In the genomic region with DNA sequence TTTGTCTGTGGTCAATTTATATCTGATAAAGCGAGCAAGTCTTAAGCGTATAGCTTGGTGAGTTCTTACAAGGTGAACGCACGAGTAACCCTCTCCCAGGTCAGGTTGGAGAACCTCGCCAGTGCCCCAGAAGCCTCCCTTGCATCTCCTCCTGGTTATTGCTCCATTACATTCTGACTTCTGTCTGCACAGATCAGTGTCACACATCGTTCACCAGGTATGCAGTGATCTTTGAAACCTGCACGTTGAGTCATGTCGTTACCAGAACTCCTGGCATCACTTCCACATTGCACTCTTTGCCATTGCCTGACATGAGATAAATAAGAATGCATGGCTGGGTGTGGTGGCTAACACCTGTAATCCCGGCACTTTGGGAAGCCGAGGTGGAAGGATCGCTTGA, we compare ENCODE assay signal across 1 cellular context.
TF ChIP-seq lines count a peak whose summit lies in the region.

No MANE protein-coding gene starts in this region.

TF ChIP-seq in HepG2, 621 proteins besides CTCF, POLR2A, EP300 and RAD21:
- TF ChIP-seq, protein P1, sequence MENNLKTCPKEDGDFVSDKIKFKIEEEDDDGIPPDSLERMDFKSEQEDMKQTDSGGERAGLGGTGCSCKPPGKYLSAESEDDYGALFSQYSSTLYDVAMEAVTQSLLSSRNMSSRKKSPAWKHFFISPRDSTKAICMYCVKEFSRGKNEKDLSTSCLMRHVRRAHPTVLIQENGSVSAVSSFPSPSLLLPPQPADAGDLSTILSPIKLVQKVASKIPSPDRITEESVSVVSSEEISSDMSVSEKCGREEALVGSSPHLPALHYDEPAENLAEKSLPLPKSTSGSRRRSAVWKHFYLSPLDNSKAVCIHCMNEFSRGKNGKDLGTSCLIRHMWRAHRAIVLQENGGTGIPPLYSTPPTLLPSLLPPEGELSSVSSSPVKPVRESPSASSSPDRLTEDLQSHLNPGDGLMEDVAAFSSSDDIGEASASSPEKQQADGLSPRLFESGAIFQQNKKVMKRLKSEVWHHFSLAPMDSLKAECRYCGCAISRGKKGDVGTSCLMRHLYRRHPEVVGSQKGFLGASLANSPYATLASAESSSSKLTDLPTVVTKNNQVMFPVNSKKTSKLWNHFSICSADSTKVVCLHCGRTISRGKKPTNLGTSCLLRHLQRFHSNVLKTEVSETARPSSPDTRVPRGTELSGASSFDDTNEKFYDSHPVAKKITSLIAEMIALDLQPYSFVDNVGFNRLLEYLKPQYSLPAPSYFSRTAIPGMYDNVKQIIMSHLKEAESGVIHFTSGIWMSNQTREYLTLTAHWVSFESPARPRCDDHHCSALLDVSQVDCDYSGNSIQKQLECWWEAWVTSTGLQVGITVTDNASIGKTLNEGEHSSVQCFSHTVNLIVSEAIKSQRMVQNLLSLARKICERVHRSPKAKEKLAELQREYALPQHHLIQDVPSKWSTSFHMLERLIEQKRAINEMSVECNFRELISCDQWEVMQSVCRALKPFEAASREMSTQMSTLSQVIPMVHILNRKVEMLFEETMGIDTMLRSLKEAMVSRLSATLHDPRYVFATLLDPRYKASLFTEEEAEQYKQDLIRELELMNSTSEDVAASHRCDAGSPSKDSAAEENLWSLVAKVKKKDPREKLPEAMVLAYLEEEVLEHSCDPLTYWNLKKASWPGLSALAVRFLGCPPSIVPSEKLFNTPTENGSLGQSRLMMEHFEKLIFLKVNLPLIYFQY (CRISPR knock-in tag; IDR thresholded peaks at IDR 0.05; ENCODE audit: borderline replicate concordance), result no peak
- TF ChIP-seq, protein P2, sequence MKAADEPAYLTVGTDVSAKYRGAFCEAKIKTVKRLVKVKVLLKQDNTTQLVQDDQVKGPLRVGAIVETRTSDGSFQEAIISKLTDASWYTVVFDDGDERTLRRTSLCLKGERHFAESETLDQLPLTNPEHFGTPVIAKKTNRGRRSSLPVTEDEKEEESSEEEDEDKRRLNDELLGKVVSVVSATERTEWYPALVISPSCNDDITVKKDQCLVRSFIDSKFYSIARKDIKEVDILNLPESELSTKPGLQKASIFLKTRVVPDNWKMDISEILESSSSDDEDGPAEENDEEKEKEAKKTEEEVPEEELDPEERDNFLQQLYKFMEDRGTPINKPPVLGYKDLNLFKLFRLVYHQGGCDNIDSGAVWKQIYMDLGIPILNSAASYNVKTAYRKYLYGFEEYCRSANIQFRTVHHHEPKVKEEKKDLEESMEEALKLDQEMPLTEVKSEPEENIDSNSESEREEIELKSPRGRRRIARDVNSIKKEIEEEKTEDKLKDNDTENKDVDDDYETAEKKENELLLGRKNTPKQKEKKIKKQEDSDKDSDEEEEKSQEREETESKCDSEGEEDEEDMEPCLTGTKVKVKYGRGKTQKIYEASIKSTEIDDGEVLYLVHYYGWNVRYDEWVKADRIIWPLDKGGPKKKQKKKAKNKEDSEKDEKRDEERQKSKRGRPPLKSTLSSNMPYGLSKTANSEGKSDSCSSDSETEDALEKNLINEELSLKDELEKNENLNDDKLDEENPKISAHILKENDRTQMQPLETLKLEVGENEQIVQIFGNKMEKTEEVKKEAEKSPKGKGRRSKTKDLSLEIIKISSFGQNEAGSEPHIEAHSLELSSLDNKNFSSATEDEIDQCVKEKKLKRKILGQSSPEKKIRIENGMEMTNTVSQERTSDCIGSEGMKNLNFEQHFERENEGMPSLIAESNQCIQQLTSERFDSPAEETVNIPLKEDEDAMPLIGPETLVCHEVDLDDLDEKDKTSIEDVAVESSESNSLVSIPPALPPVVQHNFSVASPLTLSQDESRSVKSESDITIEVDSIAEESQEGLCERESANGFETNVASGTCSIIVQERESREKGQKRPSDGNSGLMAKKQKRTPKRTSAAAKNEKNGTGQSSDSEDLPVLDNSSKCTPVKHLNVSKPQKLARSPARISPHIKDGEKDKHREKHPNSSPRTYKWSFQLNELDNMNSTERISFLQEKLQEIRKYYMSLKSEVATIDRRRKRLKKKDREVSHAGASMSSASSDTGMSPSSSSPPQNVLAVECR (CRISPR knock-in tag; IDR thresholded peaks at IDR 0.05; ENCODE audit: borderline replicate concordance), result no peak
- TF ChIP-seq NAIF1 (CRISPR knock-in tag; IDR thresholded peaks at IDR 0.05; ENCODE audit: borderline replicate concordance), result no peak
- TF ChIP-seq ZNF33B (CRISPR knock-in tag; IDR thresholded peaks at IDR 0.05), result no peak
- no peak for TF ChIP-seq DNMT3B (CRISPR knock-in tag; conservative IDR thresholded peaks at IDR 0.05)
- no peak for TF ChIP-seq NFATC3 (CRISPR knock-in tag; IDR thresholded peaks at IDR 0.05)
- TF ChIP-seq, protein P3, sequence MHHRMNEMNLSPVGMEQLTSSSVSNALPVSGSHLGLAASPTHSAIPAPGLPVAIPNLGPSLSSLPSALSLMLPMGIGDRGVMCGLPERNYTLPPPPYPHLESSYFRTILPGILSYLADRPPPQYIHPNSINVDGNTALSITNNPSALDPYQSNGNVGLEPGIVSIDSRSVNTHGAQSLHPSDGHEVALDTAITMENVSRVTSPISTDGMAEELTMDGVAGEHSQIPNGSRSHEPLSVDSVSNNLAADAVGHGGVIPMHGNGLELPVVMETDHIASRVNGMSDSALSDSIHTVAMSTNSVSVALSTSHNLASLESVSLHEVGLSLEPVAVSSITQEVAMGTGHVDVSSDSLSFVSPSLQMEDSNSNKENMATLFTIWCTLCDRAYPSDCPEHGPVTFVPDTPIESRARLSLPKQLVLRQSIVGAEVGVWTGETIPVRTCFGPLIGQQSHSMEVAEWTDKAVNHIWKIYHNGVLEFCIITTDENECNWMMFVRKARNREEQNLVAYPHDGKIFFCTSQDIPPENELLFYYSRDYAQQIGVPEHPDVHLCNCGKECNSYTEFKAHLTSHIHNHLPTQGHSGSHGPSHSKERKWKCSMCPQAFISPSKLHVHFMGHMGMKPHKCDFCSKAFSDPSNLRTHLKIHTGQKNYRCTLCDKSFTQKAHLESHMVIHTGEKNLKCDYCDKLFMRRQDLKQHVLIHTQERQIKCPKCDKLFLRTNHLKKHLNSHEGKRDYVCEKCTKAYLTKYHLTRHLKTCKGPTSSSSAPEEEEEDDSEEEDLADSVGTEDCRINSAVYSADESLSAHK (CRISPR knock-in tag; IDR thresholded peaks at IDR 0.05; ENCODE audit: borderline replicate concordance), result no peak
- TF ChIP-seq ZNF382 (CRISPR knock-in tag; IDR thresholded peaks at IDR 0.05; ENCODE audit: borderline replicate concordance), result no peak
